1 cellular context compared by ENCODE assay signal in the genomic region with DNA sequence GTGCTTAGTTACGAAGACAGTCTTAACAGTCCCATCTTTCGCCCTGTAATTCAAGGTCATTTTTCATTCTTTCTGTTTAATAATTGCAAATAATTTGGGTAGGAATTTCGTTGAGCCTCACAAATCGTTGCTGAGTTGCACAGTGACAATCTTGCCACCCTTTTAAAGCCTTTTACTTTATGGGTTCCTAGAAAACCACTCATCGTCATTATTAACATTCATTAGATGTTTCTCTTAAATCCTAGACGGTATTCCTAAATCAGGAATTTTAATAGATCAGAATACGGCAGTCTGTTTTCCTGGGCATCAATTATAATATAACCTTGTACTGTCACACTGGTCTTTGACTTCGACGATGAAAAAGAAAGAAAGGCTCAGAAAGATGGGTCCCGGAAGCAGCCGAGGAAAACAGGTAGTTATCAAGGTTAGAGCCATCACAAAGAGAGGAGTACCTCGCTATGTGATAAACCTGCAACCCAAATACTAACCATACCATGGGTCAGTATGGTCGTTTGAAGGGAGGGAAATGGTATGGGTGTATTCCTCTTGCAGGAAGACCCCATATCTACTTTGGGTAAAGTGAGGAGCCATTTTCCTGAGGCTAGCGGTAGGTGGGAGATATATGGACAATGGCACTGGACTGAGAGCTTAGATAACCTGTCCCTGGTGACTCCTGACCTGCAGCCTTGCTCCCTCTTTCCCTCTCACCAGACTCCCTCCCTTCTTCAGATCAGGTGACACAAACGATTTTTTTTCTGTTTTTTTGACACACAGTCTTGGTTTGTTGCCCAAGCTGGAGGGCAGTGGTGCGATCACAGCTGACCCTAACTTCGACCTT.
TF ChIP-seq lines count a peak whose summit lies in the region.

No MANE protein-coding gene starts in this region.

TF ChIP-seq in HepG2, 621 proteins besides CTCF, POLR2A, EP300 and RAD21 (continued from another document and continues in another):
- TF ChIP-seq, protein P1, sequence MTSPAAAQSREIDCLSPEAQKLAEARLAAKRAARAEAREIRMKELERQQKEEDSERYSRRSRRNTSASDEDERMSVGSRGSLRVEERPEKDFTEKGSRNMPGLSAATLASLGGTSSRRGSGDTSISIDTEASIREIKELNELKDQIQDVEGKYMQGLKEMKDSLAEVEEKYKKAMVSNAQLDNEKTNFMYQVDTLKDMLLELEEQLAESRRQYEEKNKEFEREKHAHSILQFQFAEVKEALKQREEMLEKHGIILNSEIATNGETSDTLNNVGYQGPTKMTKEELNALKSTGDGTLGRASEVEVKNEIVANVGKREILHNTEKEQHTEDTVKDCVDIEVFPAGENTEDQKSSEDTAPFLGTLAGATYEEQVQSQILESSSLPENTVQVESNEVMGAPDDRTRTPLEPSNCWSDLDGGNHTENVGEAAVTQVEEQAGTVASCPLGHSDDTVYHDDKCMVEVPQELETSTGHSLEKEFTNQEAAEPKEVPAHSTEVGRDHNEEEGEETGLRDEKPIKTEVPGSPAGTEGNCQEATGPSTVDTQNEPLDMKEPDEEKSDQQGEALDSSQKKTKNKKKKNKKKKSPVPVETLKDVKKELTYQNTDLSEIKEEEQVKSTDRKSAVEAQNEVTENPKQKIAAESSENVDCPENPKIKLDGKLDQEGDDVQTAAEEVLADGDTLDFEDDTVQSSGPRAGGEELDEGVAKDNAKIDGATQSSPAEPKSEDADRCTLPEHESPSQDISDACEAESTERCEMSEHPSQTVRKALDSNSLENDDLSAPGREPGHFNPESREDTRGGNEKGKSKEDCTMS (CRISPR knock-in tag; conservative IDR thresholded peaks at IDR 0.05) = 0 out of 2 replicates have a peak, but pooled peaks have one; percentile 64
- TF ChIP-seq ZNF350 (CRISPR knock-in tag; IDR thresholded peaks at IDR 0.05; ENCODE audit: borderline replicate concordance, low read depth) (no peak), BHLHE40 (IDR thresholded peaks at IDR 0.05; ENCODE audit: low read length) (no peak), ASH2L (IDR thresholded peaks at IDR 0.05; ENCODE audit: insufficient read length, low read depth, low read length) (no peak), ELF3 (CRISPR knock-in tag; IDR thresholded peaks at IDR 0.05) (no peak; the same call in 1 of the 2 replicates), ZNF296 (CRISPR knock-in tag; conservative IDR thresholded peaks at IDR 0.05) (no peak), CHD2 (IDR thresholded peaks at IDR 0.05; ENCODE audit: low read depth, low read length) (no peak), MED8 (CRISPR knock-in tag; IDR thresholded peaks at IDR 0.05; ENCODE audit: insufficient replicate concordance) (no peak), ZNF792 (CRISPR knock-in tag; IDR thresholded peaks at IDR 0.05) (no peak), ZNF20 (CRISPR knock-in tag; IDR thresholded peaks at IDR 0.05) (no peak), TBP (CRISPR knock-in tag; IDR thresholded peaks at IDR 0.05) (no peak), RXRB (CRISPR knock-in tag; IDR thresholded peaks at IDR 0.05; ENCODE audit: borderline replicate concordance) (no peak), HNF4G (IDR thresholded peaks at IDR 0.05; ENCODE audit: borderline replicate concordance, low read depth, low read length) (no peak), HNF4G (CRISPR knock-in tag; IDR thresholded peaks at IDR 0.05; ENCODE audit: borderline replicate concordance, low read depth) (peak; percentile 42; the same call in 1 of the 2 replicates), HOXA3 (CRISPR knock-in tag; IDR thresholded peaks at IDR 0.05) (peak; percentile 14; the same call in 1 of the 2 replicates), PAWR (CRISPR knock-in tag; IDR thresholded peaks at IDR 0.05; ENCODE audit: borderline replicate concordance) (no peak), CAMTA2 (CRISPR knock-in tag; IDR thresholded peaks at IDR 0.05; ENCODE audit: borderline replicate concordance) (no peak), TRIM24 (CRISPR knock-in tag; IDR thresholded peaks at IDR 0.05) (no peak), TOPORS (CRISPR knock-in tag; IDR thresholded peaks at IDR 0.05) (no peak), ATF7-NPFF (CRISPR knock-in tag; IDR thresholded peaks at IDR 0.05; ENCODE audit: low read depth) (no peak), ZBTB7A (CRISPR knock-in tag; IDR thresholded peaks at IDR 0.05) (no peak; the same call in 1 of the 2 replicates), ZSCAN30 (CRISPR knock-in tag; IDR thresholded peaks at IDR 0.05) (no peak), CREM (IDR thresholded peaks at IDR 0.05) (no peak), CREM (CRISPR knock-in tag; IDR thresholded peaks at IDR 0.05) (no peak), ZNF124 (CRISPR knock-in tag; IDR thresholded peaks at IDR 0.05) (no peak), ZSCAN25 (CRISPR knock-in tag; IDR thresholded peaks at IDR 0.05) (no peak), ZNF3 (CRISPR knock-in tag; IDR thresholded peaks at IDR 0.05) (no peak), SMAD9 (CRISPR knock-in tag; IDR thresholded peaks at IDR 0.05) (no peak), ARNT2 (CRISPR knock-in tag; IDR thresholded peaks at IDR 0.05; ENCODE audit: low read depth) (no peak), ZNF256 (CRISPR knock-in tag; conservative IDR thresholded peaks at IDR 0.05) (no peak), RBFOX2 (IDR thresholded peaks at IDR 0.05; ENCODE audit: low read depth, low read length) (no peak), ATRX (CRISPR knock-in tag; IDR thresholded peaks at IDR 0.05; ENCODE audit: borderline replicate concordance) (no peak), EZH2 (conservative IDR thresholded peaks at IDR 0.05; ENCODE audit: low read depth, low read length) (no peak), HNRNPH1 (optimal IDR thresholded peaks at IDR 0.05; ENCODE audit: low read depth, low read length) (no peak)
- TF ChIP-seq, protein P2, sequence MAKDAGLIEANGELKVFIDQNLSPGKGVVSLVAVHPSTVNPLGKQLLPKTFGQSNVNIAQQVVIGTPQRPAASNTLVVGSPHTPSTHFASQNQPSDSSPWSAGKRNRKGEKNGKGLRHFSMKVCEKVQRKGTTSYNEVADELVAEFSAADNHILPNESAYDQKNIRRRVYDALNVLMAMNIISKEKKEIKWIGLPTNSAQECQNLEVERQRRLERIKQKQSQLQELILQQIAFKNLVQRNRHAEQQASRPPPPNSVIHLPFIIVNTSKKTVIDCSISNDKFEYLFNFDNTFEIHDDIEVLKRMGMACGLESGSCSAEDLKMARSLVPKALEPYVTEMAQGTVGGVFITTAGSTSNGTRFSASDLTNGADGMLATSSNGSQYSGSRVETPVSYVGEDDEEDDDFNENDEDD (CRISPR knock-in tag; IDR thresholded peaks at IDR 0.05; ENCODE audit: borderline replicate concordance) = no peak
- TF ChIP-seq, protein P3, sequence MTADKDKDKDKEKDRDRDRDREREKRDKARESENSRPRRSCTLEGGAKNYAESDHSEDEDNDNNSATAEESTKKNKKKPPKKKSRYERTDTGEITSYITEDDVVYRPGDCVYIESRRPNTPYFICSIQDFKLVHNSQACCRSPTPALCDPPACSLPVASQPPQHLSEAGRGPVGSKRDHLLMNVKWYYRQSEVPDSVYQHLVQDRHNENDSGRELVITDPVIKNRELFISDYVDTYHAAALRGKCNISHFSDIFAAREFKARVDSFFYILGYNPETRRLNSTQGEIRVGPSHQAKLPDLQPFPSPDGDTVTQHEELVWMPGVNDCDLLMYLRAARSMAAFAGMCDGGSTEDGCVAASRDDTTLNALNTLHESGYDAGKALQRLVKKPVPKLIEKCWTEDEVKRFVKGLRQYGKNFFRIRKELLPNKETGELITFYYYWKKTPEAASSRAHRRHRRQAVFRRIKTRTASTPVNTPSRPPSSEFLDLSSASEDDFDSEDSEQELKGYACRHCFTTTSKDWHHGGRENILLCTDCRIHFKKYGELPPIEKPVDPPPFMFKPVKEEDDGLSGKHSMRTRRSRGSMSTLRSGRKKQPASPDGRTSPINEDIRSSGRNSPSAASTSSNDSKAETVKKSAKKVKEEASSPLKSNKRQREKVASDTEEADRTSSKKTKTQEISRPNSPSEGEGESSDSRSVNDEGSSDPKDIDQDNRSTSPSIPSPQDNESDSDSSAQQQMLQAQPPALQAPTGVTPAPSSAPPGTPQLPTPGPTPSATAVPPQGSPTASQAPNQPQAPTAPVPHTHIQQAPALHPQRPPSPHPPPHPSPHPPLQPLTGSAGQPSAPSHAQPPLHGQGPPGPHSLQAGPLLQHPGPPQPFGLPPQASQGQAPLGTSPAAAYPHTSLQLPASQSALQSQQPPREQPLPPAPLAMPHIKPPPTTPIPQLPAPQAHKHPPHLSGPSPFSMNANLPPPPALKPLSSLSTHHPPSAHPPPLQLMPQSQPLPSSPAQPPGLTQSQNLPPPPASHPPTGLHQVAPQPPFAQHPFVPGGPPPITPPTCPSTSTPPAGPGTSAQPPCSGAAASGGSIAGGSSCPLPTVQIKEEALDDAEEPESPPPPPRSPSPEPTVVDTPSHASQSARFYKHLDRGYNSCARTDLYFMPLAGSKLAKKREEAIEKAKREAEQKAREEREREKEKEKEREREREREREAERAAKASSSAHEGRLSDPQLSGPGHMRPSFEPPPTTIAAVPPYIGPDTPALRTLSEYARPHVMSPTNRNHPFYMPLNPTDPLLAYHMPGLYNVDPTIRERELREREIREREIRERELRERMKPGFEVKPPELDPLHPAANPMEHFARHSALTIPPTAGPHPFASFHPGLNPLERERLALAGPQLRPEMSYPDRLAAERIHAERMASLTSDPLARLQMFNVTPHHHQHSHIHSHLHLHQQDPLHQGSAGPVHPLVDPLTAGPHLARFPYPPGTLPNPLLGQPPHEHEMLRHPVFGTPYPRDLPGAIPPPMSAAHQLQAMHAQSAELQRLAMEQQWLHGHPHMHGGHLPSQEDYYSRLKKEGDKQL (CRISPR knock-in tag; IDR thresholded peaks at IDR 0.05; ENCODE audit: low read depth) = no peak
- TF ChIP-seq, protein P4, sequence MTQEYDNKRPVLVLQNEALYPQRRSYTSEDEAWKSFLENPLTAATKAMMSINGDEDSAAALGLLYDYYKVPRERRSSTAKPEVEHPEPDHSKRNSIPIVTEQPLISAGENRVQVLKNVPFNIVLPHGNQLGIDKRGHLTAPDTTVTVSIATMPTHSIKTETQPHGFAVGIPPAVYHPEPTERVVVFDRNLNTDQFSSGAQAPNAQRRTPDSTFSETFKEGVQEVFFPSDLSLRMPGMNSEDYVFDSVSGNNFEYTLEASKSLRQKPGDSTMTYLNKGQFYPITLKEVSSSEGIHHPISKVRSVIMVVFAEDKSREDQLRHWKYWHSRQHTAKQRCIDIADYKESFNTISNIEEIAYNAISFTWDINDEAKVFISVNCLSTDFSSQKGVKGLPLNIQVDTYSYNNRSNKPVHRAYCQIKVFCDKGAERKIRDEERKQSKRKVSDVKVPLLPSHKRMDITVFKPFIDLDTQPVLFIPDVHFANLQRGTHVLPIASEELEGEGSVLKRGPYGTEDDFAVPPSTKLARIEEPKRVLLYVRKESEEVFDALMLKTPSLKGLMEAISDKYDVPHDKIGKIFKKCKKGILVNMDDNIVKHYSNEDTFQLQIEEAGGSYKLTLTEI (CRISPR knock-in tag; conservative IDR thresholded peaks at IDR 0.05) = no peak
- TF ChIP-seq, protein P5, sequence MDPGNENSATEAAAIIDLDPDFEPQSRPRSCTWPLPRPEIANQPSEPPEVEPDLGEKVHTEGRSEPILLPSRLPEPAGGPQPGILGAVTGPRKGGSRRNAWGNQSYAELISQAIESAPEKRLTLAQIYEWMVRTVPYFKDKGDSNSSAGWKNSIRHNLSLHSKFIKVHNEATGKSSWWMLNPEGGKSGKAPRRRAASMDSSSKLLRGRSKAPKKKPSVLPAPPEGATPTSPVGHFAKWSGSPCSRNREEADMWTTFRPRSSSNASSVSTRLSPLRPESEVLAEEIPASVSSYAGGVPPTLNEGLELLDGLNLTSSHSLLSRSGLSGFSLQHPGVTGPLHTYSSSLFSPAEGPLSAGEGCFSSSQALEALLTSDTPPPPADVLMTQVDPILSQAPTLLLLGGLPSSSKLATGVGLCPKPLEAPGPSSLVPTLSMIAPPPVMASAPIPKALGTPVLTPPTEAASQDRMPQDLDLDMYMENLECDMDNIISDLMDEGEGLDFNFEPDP (CRISPR knock-in tag; conservative IDR thresholded peaks at IDR 0.05) = no peak
- TF ChIP-seq, protein P6, sequence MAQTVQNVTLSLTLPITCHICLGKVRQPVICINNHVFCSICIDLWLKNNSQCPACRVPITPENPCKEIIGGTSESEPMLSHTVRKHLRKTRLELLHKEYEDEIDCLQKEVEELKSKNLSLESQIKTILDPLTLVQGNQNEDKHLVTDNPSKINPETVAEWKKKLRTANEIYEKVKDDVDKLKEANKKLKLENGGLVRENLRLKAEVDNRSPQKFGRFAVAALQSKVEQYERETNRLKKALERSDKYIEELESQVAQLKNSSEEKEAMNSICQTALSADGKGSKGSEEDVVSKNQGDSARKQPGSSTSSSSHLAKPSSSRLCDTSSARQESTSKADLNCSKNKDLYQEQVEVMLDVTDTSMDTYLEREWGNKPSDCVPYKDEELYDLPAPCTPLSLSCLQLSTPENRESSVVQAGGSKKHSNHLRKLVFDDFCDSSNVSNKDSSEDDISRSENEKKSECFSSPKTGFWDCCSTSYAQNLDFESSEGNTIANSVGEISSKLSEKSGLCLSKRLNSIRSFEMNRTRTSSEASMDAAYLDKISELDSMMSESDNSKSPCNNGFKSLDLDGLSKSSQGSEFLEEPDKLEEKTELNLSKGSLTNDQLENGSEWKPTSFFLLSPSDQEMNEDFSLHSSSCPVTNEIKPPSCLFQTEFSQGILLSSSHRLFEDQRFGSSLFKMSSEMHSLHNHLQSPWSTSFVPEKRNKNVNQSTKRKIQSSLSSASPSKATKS (CRISPR knock-in tag; IDR thresholded peaks at IDR 0.05) = no peak
- TF ChIP-seq, protein P7, sequence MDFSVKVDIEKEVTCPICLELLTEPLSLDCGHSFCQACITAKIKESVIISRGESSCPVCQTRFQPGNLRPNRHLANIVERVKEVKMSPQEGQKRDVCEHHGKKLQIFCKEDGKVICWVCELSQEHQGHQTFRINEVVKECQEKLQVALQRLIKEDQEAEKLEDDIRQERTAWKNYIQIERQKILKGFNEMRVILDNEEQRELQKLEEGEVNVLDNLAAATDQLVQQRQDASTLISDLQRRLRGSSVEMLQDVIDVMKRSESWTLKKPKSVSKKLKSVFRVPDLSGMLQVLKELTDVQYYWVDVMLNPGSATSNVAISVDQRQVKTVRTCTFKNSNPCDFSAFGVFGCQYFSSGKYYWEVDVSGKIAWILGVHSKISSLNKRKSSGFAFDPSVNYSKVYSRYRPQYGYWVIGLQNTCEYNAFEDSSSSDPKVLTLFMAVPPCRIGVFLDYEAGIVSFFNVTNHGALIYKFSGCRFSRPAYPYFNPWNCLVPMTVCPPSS (IDR thresholded peaks at IDR 0.05) = no peak
- TF ChIP-seq, protein P8, sequence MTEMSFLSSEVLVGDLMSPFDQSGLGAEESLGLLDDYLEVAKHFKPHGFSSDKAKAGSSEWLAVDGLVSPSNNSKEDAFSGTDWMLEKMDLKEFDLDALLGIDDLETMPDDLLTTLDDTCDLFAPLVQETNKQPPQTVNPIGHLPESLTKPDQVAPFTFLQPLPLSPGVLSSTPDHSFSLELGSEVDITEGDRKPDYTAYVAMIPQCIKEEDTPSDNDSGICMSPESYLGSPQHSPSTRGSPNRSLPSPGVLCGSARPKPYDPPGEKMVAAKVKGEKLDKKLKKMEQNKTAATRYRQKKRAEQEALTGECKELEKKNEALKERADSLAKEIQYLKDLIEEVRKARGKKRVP (CRISPR knock-in tag; IDR thresholded peaks at IDR 0.05) = 0 out of 4 replicates have a peak, but pooled peaks of 1 of the 2 experiments have one; percentile 13
